Comparison of ENCODE assay signal across 11 cellular contexts in genomic region chr2:47345584-47345913, GRCh38. TPM values are rescaled to one million over a fixed set of nuclear protein-coding genes. Genes with fewer than 3 reads are reported as not detected.
DNase-seq lines count a peak whose midpoint lies in the region; ATAC-seq, FAIRE-seq and TF ChIP-seq lines count a peak whose summit lies in the region.
"Had no signal": no experiment of that assay in that cellular context is flagged by ENCODE, and none has a peak within 500 bp of the region (broad histone marks: within the 10 kb centered on the region; RNA-seq: fewer than 3 reads in every experiment).

No MANE protein-coding gene starts in this region.

- peak overlapping the region; percentile 57 for H3K4me3 ChIP-seq in HUES48 (ENCODE audit: low read depth, low read length)
- peak overlapping the region in 2 of 4 donors; percentile 6 to 54 for H3K4me3 ChIP-seq in adrenal gland
- peak overlapping the region in 4 of 5 donors; percentile 48 to 67 (median 59) for H3K4me3 ChIP-seq in subcutaneous abdominal adipose tissue (ENCODE audit: low read depth in 1 of 5, low read length in 5 of 5)

- H3K27ac ChIP-seq in HUES48 (ENCODE audit: low read depth, low read length) (peak overlapping the region; percentile 100), adrenal gland (peak overlapping the region in 4 of 5 donors; percentile 41 to 86 (median 78)), subcutaneous abdominal adipose tissue (ENCODE audit: low read depth, low read length) (peak overlapping the region; percentile 55)
- H3K27ac ChIP-seq: foreskin keratinocyte, HL-60 had no signal

- no peaks in the 10 kb centered on the region for H3K9me3 ChIP-seq in HUES48 (ENCODE audit: control insufficient read depth, insufficient read depth, low read length)
- no peaks in the 10 kb centered on the region for H3K9me3 ChIP-seq in adrenal gland (replicated peaks in 1 of 3)
- H3K9me3 ChIP-seq in subcutaneous abdominal adipose tissue (ENCODE audit: control insufficient read depth in 5 of 5, low read length in 5 of 5) = no peaks in the 10 kb centered on the region

- H3K9ac ChIP-seq in HUES48 (ENCODE audit: low read depth, low read length) (peak overlapping the region; percentile 92), subcutaneous abdominal adipose tissue (ENCODE audit: low read length in 5 of 5) (peak overlapping the region in 1 of 5 donors; percentile 67)

- DNase-seq in adrenal gland (no peak), left colon (no peak), urothelium cell line (ENCODE audit: low spot score) (no peak)
- no peak for DNase-seq in activated CD4-positive, CD25-positive, alpha-beta regulatory T cell treated with anti-CD3 and anti-CD28 coated beads, Interleukin-2, amount 50 U/mL, for 72 hours
- DNase-seq: activated T-cell treated with anti-CD3 and anti-CD28 coated beads, Interleukin-2, amount 50 U/mL, for 4 hours; stimulated activated CD4-positive, alpha-beta T cell treated with anti-CD3 and anti-CD28 coated beads, Interleukin-1b, Interleukin-23, amount 100 ng/mL, for 48 hours had no signal

- H3K4me1 ChIP-seq in HUES48 (ENCODE audit: control insufficient read depth, insufficient read depth, low read length) (peaks cover 34% of the 10 kb centered on the region), adrenal gland (replicated peaks in 1 of 2) (peaks cover 0 to 15% of the 10 kb centered on the region in 2 donors), subcutaneous abdominal adipose tissue (ENCODE audit: control insufficient read depth in 5 of 5, insufficient read depth in 5 of 5, low read length in 5 of 5) (peaks cover 0 to 19% (median 8%) of the 10 kb centered on the region in 5 donors)

- TF ChIP-seq POLR2A in adrenal gland (IDR thresholded peaks at IDR 0.05) = no peak

- H3K27me3 ChIP-seq in HUES48 (ENCODE audit: control insufficient read depth, insufficient read depth, low read length) = no peaks in the 10 kb centered on the region
- H3K27me3 ChIP-seq in adrenal gland = no peaks in the 10 kb centered on the region
- peaks cover 0 to 4% (median 0%) of the 10 kb centered on the region in 5 donors for H3K27me3 ChIP-seq in subcutaneous abdominal adipose tissue (ENCODE audit: control insufficient read depth in 5 of 5, insufficient read depth in 4 of 5, low read length in 5 of 5)
- H3K27me3 ChIP-seq: foreskin keratinocyte had no signal

- 3 to 9% (median 6%) methylated on average over 4 of the region's 4 CpGs for WGBS in adrenal gland, 4 donors

- FAIRE-seq in urothelium cell line (lab: Jason Lieb, UNC) = no peak

- no peak for TF ChIP-seq CTCF in adrenal gland (IDR thresholded peaks at IDR 0.05)

- intact Hi-C loops in adrenal gland (cut with DNase I) = no loop called here
- intact Hi-C loops in left colon (cut with DNase I, micrococcal nuclease) = no loop called here

- ATAC-seq in left colon = peak; percentile 18
- no peak for ATAC-seq in GM18858 (IDR thresholded peaks at IDR 0.05; ENCODE audit: unreplicated experiment)
- ATAC-seq: activated T-cell treated with anti-CD3 and anti-CD28 coated beads, Interleukin-2, amount 50 U/mL, for 4 hours had no signal

- H3K36me3 ChIP-seq in HUES48 (ENCODE audit: control insufficient read depth, insufficient read depth, low read length) = peaks cover 7% of the 10 kb centered on the region; the same call in 1 of the 2 replicates
- no peaks in the 10 kb centered on the region for H3K36me3 ChIP-seq in adrenal gland (replicated peaks in 1 of 2)
- no peaks in the 10 kb centered on the region for H3K36me3 ChIP-seq in subcutaneous abdominal adipose tissue (ENCODE audit: control insufficient read depth in 5 of 5, insufficient read depth in 5 of 5, low read length in 5 of 5)

RNA-seq across cellular contexts. Expression of gene EPCAM, which starts 23.6 kb away (rescaled TPM):
- total RNA-seq in adrenal gland = 10 to 100 TPM in 6 of 8 donors, 1 to 10 TPM in 2; 5.8 to 18.4 (median 12.1) TPM
- polyA plus RNA-seq in adrenal gland = 10 to 100 TPM; 13.6 to 36.7 (median 16.4) TPM
- total RNA-seq in left colon = 1,000 to 10,000 TPM; 1,569 to 1,978 TPM

RNA-seq across cellular contexts. Expression of gene MSH2, which starts 57.4 kb away (rescaled TPM):
- total RNA-seq in adrenal gland (10 to 100 TPM in 5 of 8 donors, 1 to 10 TPM in 3; 8.0 to 23.9 (median 11.9) TPM), left colon (10 to 100 TPM; 10.9 to 12.2 TPM)
- 10 to 100 TPM in 1 of 3 donors, 1 to 10 TPM in 2; 3.9 to 18.0 (median 4.9) TPM for polyA plus RNA-seq in adrenal gland

Comparison
In these comparisons a context has a peak if more than half of its experiments do, and no peak if none do; other contexts are left out.
1. RNA of gene EPCAM, which starts 23.6 kb away (total RNA-seq): 1,569 to 1,978 TPM in left colon; 5.8 to 18.4 TPM in adrenal gland; every median in the first group is over 10 times any median in the second.
2. Peak in every context shown above with its lines, with median percentiles within 50 percentile points of each other: H3K27ac ChIP-seq.